8 cellular contexts compared by ENCODE assay signal in genomic region chr20:64062596-64063388, GRCh38. TPM values are rescaled to one million over a fixed set of nuclear protein-coding genes. Genes with fewer than 3 reads are reported as not detected.
DNase-seq lines count a peak whose midpoint lies in the region; ATAC-seq and TF ChIP-seq lines count a peak whose summit lies in the region.

Gene TCEA2, plus strand, starts transcription at chr20:64063198. Its CDS starts 115 bp downstream, at chr20:64063313.

- H3K27ac ChIP-seq in hepatocyte: peak within 1 kb of the TSS; percentile 93

- H3K36me3 ChIP-seq in hepatocyte (replicated peaks; ENCODE audit: insufficient read depth, low read depth): no peaks in the 10 kb centered on the region

- H3K4me3 ChIP-seq in astrocyte of the cerebellum (ENCODE audit: low read depth, low read length) (peak within 1 kb of the TSS; percentile 83), hepatocyte (peak within 1 kb of the TSS; percentile 98)

- H2AFZ ChIP-seq in hepatocyte: peak within 1 kb of the TSS; percentile 74

- peak; percentile 82 for TF ChIP-seq POLR2A in GM15510 (IDR thresholded peaks at IDR 0.05; ENCODE audit: borderline replicate concordance, extremely low read depth, insufficient read length)

- no peaks in the 10 kb centered on the region for H3K27me3 ChIP-seq in hepatocyte

- WGBS in hepatocyte (ENCODE audit: low lambda C conversion rate, missing lambda C conversion rate): 9% methylated on average over 64 of the region's 85 CpGs

- in situ Hi-C loops in astrocyte of the cerebellum (cut with HindIII; ENCODE audit: low sequenced_read_pairs): no loop called here

- H3K4me1 ChIP-seq in hepatocyte (ENCODE audit: insufficient read depth): peaks cover 13% of the 10 kb centered on the region

- no peak for TF ChIP-seq CTCF in astrocyte of the cerebellum (IDR thresholded peaks at IDR 0.05; ENCODE audit: low read depth, low read length, missing control alignments)
- TF ChIP-seq CTCF in hepatocyte (IDR thresholded peaks at IDR 0.05; ENCODE audit: poor library complexity): no peak

- H3K9me3 ChIP-seq in hepatocyte (ENCODE audit: low read depth): no peaks in the 10 kb centered on the region

- DNase-seq in NCI-H2029 (lab: John Stamatoyannopoulos, UW) (peak; percentile 78), T-helper 9 cell (peak; percentile 88), astrocyte of the cerebellum (ENCODE audit: low read depth) (peak; percentile 80), hepatocyte (ENCODE audit: low spot score) (peak; percentile 99), retina (peak; percentile 97)

- peak; percentile 90 for ATAC-seq in HG02970 (IDR thresholded peaks at IDR 0.05; ENCODE audit: low FRiP score, unreplicated experiment)
- no peak for ATAC-seq in GM18519 (IDR thresholded peaks at IDR 0.05; ENCODE audit: low FRiP score, unreplicated experiment)

- peaks cover 12% of the 10 kb centered on the region for H3K79me2 ChIP-seq in hepatocyte

- peak within 1 kb of the TSS; percentile 95 for H3K4me2 ChIP-seq in hepatocyte

- no peaks in the 10 kb centered on the region for H4K20me1 ChIP-seq in hepatocyte (ENCODE audit: insufficient read depth, poor library complexity, severe bottlenecking)

- H3K9me2 ChIP-seq in hepatocyte (replicated peaks; ENCODE audit: insufficient read depth): no peaks in the 10 kb centered on the region

RNA-seq across cellular contexts. Expression of gene TCEA2, which starts in this region (rescaled TPM):
- 23.8 and 26.0 TPM in 2 replicates for total RNA-seq in hepatocyte
- polyA plus RNA-seq in hepatocyte: 74.2 and 80.0 TPM in 2 replicates
